ENCODE assay signal across 8 cellular contexts in genomic region chr1:184972281-184973055, GRCh38. TPM values are rescaled to one million over a fixed set of nuclear protein-coding genes. Genes with fewer than 3 reads are reported as not detected.
DNase-seq lines count a peak whose midpoint lies in the region; ATAC-seq, FAIRE-seq and TF ChIP-seq lines count a peak whose summit lies in the region.

No MANE protein-coding gene starts in this region.

- ATAC-seq in A549: no peak
- ATAC-seq in lower lobe of right lung: no peak
- ATAC-seq in HG02588 (IDR thresholded peaks at IDR 0.05; ENCODE audit: unreplicated experiment): no peak
- ATAC-seq in HG02623 (IDR thresholded peaks at IDR 0.05; ENCODE audit: unreplicated experiment): no peak

- no peak for TF ChIP-seq RAD21 in A549 (conservative IDR thresholded peaks at IDR 0.05 in 1 of 2, IDR thresholded peaks at IDR 0.05 in 1 of 2)

- no peak for DNase-seq in A549 (ENCODE audit: low read depth in 1 of 2, low spot score in 1 of 2)
- DNase-seq in HAP-1 (ENCODE audit: low spot score in 2 of 2): no peak
- no peak for DNase-seq in ascending aorta (ENCODE audit: low spot score in 2 of 2)
- DNase-seq in lower lobe of right lung: no peak
- DNase-seq in KG1 (lab: John Stamatoyannopoulos, UW): no peak
- DNase-seq in NCI-H187 treated with DMSO at 0.1 percent for 48 hours (lab: John Stamatoyannopoulos, UW): no peak

- TF ChIP-seq EP300 in A549 (IDR thresholded peaks at IDR 0.05): no peak

- H3K27me3 ChIP-seq in HAP-1 (ENCODE audit: low read depth): no peaks in the 10 kb centered on the region
- H3K27me3 ChIP-seq in ascending aorta: no peaks in the 10 kb centered on the region
- H3K27me3 ChIP-seq in lower lobe of right lung (ENCODE audit: low read depth): no peaks in the 10 kb centered on the region

- no peaks in the 10 kb centered on the region for H3K36me3 ChIP-seq in HAP-1 (replicated peaks)
- H3K36me3 ChIP-seq in ascending aorta: no peaks in the 10 kb centered on the region
- H3K36me3 ChIP-seq in lower lobe of right lung: no peaks in the 10 kb centered on the region

- H3K4me3 ChIP-seq in A549: no peak overlapping the region; the same call in 2 of the 3 replicates
- peak overlapping the region; percentile 45; the same call in 1 of the 2 replicates for H3K4me3 ChIP-seq in HAP-1
- H3K4me3 ChIP-seq in ascending aorta: peak overlapping the region; percentile 78 to 100
- H3K4me3 ChIP-seq in lower lobe of right lung: peak overlapping the region; percentile 82

- no peak for TF ChIP-seq CTCF in A549 (IDR thresholded peaks at IDR 0.05)
- no peak for TF ChIP-seq CTCF in ascending aorta (IDR thresholded peaks at IDR 0.05)
- TF ChIP-seq CTCF in lower lobe of right lung (IDR thresholded peaks at IDR 0.05): no peak

- FAIRE-seq in A549 (lab: Jason Lieb, UNC): no peak

- intact Hi-C loops in ascending aorta (cut with DNase I): loop anchor here (2.0 to 5.0 kb wide), 3 partner anchors 90 to 1405 kb away; partner anchors contain the start of genes ODR4 and TPR
- intact Hi-C loops in lower lobe of right lung (cut with DNase I): no loop called here

- 78% methylated on average over 4 of the region's 4 CpGs for WGBS in A549 (ENCODE audit: missing lambda C conversion rate)

- in situ Hi-C loops in HAP-1 (cut with MboI; ENCODE audit: low sequenced_read_pairs): no loop called here

- H3K4me1 ChIP-seq in A549 (no peaks in the 10 kb centered on the region; the same call in 2 of the 3 replicates), HAP-1 (peaks cover 9% of the 10 kb centered on the region), ascending aorta (peaks cover 0 to 12% of the 10 kb centered on the region in 2 donors), lower lobe of right lung (peaks cover 29% of the 10 kb centered on the region)

- H3K9me3 ChIP-seq in A549: no peaks in the 10 kb centered on the region
- no peaks in the 10 kb centered on the region for H3K9me3 ChIP-seq in HAP-1
- no peaks in the 10 kb centered on the region for H3K9me3 ChIP-seq in ascending aorta
- no peaks in the 10 kb centered on the region for H3K9me3 ChIP-seq in lower lobe of right lung

- POLR2A ChIA-PET in A549 (lab: Yijun Ruan, JAX): no interaction called here

- no peak for TF ChIP-seq POLR2A in A549 (IDR thresholded peaks at IDR 0.05; ENCODE audit: low read length)

- peak overlapping the region; percentile 79; the same call in 2 of the 3 replicates for H3K4me2 ChIP-seq in A549

- H3K27ac ChIP-seq in A549 (peak overlapping the region in 1 of 2 experiments; percentile 73; a peak in 3 of 6 replicates), ascending aorta (peak overlapping the region; percentile 91 to 99), lower lobe of right lung (peak overlapping the region; percentile 85)

- CTCF ChIA-PET in A549 (lab: Yijun Ruan, JAX): interaction anchor here (1.0 to 17.1 kb wide), 6 partner anchors 9 to 163 kb away, joined by 3 to 222 read pairs (median 4); no protein-coding TSS in a partner anchor

TF ChIP-seq in A549, 52 proteins besides CTCF, POLR2A, EP300 and RAD21:
- TF ChIP-seq HOXA7 (CRISPR knock-in tag; IDR thresholded peaks at IDR 0.05): no peak
- no peak for TF ChIP-seq ZSCAN20 (CRISPR knock-in tag; IDR thresholded peaks at IDR 0.05)
- TF ChIP-seq FOSB (CRISPR knock-in tag; IDR thresholded peaks at IDR 0.05): no peak

RNA-seq across cellular contexts. Expression of gene NIBAN1, which starts 1.8 kb away (rescaled TPM):
- 12.7 and 15.4 TPM in 2 replicates for polyA plus RNA-seq in A549 (2011; rRNA removed)
- polyA plus RNA-seq in A549 (2012; cell fraction: cytosol; rRNA removed): 0.29 and 0.36 TPM in 2 replicates
- polyA plus RNA-seq in A549 (2012; cell fraction: nucleus; rRNA removed): 0.40 and 0.49 TPM in 2 replicates
- polyA plus RNA-seq in A549 (2017; fragmentation: RNase III; extraction: RNeasy Plus Mini Kit Qiagen cat#74134 plus additional on column Dnase treatment): 0.33 to 0.67 TPM (median 0.35 TPM) in 3 replicates
- 10.4 and 10.9 TPM in 2 replicates for polyA minus RNA-seq in A549 (2011; rRNA and poly(A)+ RNA removed)
- 74.6 TPM for total RNA-seq in ascending aorta
- 44.8 TPM for total RNA-seq in lower lobe of right lung
